19 cellular contexts compared by ENCODE assay signal in the genomic region with DNA sequence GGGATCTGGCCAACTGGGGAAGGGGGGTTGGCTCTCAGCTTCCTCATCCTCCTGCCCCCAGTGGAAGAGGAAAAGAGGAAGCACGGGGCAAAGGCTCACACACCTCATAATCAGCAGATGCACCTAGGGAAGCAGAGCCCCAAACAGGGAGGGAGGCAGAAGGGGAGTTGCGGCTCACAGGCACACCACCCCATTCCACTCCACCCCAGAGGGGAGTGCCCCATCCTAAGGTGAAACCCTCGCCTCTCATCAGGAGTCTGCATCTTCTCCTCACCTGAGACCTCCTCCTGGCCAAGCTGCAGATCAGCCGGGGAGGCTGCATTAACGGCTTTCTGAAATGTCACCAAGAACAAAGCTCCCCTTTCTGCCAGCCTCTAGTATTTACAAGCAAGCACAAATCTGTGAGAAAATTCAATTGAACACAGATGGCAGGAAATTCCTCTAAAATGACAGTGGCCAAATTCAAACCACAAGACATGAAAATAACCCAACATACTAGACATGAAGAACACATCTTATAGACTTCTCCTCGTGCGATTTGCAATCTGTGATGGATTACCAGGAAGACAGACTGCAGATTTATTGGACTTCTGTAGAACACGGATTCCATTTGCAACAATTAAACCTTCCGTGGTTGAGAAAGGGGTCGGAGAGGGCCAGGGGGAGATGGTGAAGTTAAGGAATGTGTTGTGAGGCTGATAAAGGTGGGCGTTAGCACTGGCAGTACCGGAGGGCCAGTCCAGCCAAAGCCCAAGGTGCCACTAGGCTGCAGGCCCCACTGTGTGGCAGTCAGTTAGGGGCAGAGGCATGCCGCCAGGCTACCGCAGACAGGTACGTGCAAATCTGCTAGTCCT.
DNase-seq lines count a peak whose midpoint lies in the region; ATAC-seq and TF ChIP-seq lines count a peak whose summit lies in the region.
"Had no signal": no experiment of that assay in that cellular context is flagged by ENCODE, and none has a peak within 500 bp of the region (broad histone marks: within the 10 kb centered on the region; RNA-seq: fewer than 3 reads in every experiment).

No MANE protein-coding gene starts in this region.

- H3K4me3 ChIP-seq in osteoblast (ENCODE audit: insufficient read depth, low read length) (no peak overlapping the region), endodermal cell (ENCODE audit: low read length) (no peak overlapping the region), coronary artery (no peak overlapping the region)
- H3K4me3 ChIP-seq: gastrocnemius medialis, skin epidermis, testis had no signal

- H3K4me3 Mint-ChIP-seq in endodermal cell, result no peak overlapping the region
- H3K4me3 Mint-ChIP-seq: activated CD4-positive, alpha-beta T cell treated with anti-CD3 and anti-CD28 coated beads, Interleukin-2, amount 10 ng/mL, durations not matched to agents 7 days and 5 days; naive B cell; T-helper 1 cell treated with Interleukin-12 subunit alpha and Interleukin-12 subunit beta and Interleukin-4 antibody, amounts not matched to agents 30 μg/mL and 1 μg/mL, for 36 hours had no signal

- H3K27me3 Mint-ChIP-seq in endodermal cell (ENCODE audit: insufficient read depth), result peaks cover 3% of the 10 kb centered on the region

- no peak overlapping the region for H2AFZ ChIP-seq in osteoblast (ENCODE audit: low read length)

- no peak overlapping the region for H3K27ac ChIP-seq in osteoblast (ENCODE audit: low read depth, low read length)
- H3K27ac ChIP-seq in endodermal cell (ENCODE audit: low read depth, low read length), result no peak overlapping the region
- no peak overlapping the region for H3K27ac ChIP-seq in coronary artery
- H3K27ac ChIP-seq: gastrocnemius medialis, testis had no signal

- peak overlapping the region; percentile 2 for H3K4me2 ChIP-seq in osteoblast (ENCODE audit: insufficient read depth, low read length)

- H4K20me1 ChIP-seq in osteoblast (ENCODE audit: insufficient read depth, low read length), result peaks cover 71% of the 10 kb centered on the region

- no peaks in the 10 kb centered on the region for H3K79me2 ChIP-seq in osteoblast (ENCODE audit: insufficient read depth, low read length)

- intact Hi-C loops in sciatic nerve (cut with DNase I), result no loop called here

- H3K4me1 ChIP-seq in osteoblast (ENCODE audit: insufficient read depth, low read length) (peaks cover 22% of the 10 kb centered on the region), endodermal cell (ENCODE audit: control insufficient read depth, insufficient read depth, low read length) (no peaks in the 10 kb centered on the region)
- H3K4me1 ChIP-seq: gastrocnemius medialis, testis had no signal

- DNase-seq in Daoy (ENCODE audit: low read depth), result peak; percentile 63
- peak; percentile 74 for DNase-seq in LHCN-M2 (ENCODE audit: low read depth)
- peak; percentile 87 for DNase-seq in dedifferentiated amniotic fluid mesenchymal stem cell (ENCODE audit: extremely low spot score)
- DNase-seq in osteoblast (ENCODE audit: insufficient read length, low spot score, missing footprints), result peak; percentile 85
- no peak for DNase-seq in sciatic nerve (ENCODE audit: low spot score)
- DNase-seq in endodermal cell, result no peak
- DNase-seq in coronary artery (ENCODE audit: low spot score), result no peak
- DNase-seq: activated CD4-positive, alpha-beta T cell treated with anti-CD3 and anti-CD28 coated beads, Interleukin-2, amount 10 ng/mL, durations not matched to agents 7 days and 5 days; activated effector memory CD4-positive, alpha-beta T cell treated with Interleukin-2 at 50 U/mL for 16 hours; Calu3; gastrocnemius medialis; kidney glomerular epithelial cell; MM.1S; naive B cell; NCI-H226; testis had no signal

- H3K9ac ChIP-seq in endodermal cell (ENCODE audit: extremely low read depth, low read length, poor library complexity, severe bottlenecking), result no peak overlapping the region

- H3K4me1 Mint-ChIP-seq in endodermal cell, result peaks cover 18% of the 10 kb centered on the region
- H3K4me1 Mint-ChIP-seq: activated CD4-positive, alpha-beta T cell treated with anti-CD3 and anti-CD28 coated beads, Interleukin-2, amount 10 ng/mL, durations not matched to agents 7 days and 5 days; naive B cell had no signal

- H3K9me3 ChIP-seq in osteoblast (ENCODE audit: low read depth, low read length), result no peaks in the 10 kb centered on the region
- H3K9me3 ChIP-seq in endodermal cell (ENCODE audit: control insufficient read depth, low read length), result no peaks in the 10 kb centered on the region
- H3K9me3 ChIP-seq: gastrocnemius medialis, testis had no signal

- H3K36me3 ChIP-seq in osteoblast (ENCODE audit: insufficient read depth, low read length) (no peaks in the 10 kb centered on the region), endodermal cell (ENCODE audit: control insufficient read depth, insufficient read depth, low read length) (no peaks in the 10 kb centered on the region)
- H3K36me3 ChIP-seq: gastrocnemius medialis had no signal

- 81 to 91% methylated on average over 8 to 15 of the region's 15 CpGs for WGBS in endodermal cell (ENCODE audit: insufficient coverage in 1 of 2, insufficient read length in 1 of 2), 2 experiments

- no peak overlapping the region for H3K27ac Mint-ChIP-seq in endodermal cell
- H3K27ac Mint-ChIP-seq: activated CD4-positive, alpha-beta T cell treated with anti-CD3 and anti-CD28 coated beads, Interleukin-2, amount 10 ng/mL, durations not matched to agents 7 days and 5 days; naive B cell; T-helper 1 cell treated with Interleukin-12 subunit alpha and Interleukin-12 subunit beta and Interleukin-4 antibody, amounts not matched to agents 30 μg/mL and 1 μg/mL, for 36 hours had no signal

- peaks cover 10% of the 10 kb centered on the region for H3K27me3 ChIP-seq in osteoblast (ENCODE audit: insufficient read depth, low read length)
- no peaks in the 10 kb centered on the region for H3K27me3 ChIP-seq in endodermal cell (ENCODE audit: control insufficient read depth, insufficient read depth, low read length, poor library complexity, severe bottlenecking)
- H3K27me3 ChIP-seq: gastrocnemius medialis, testis had no signal

- H3K36me3 Mint-ChIP-seq in endodermal cell (ENCODE audit: low read depth), result no peaks in the 10 kb centered on the region
- H3K36me3 Mint-ChIP-seq: naive B cell had no signal

- ATAC-seq in sciatic nerve (no peak), GM21381 (IDR thresholded peaks at IDR 0.05; ENCODE audit: unreplicated experiment) (no peak)
- ATAC-seq: gastrocnemius medialis had no signal

- no peaks in the 10 kb centered on the region for H3K9me3 Mint-ChIP-seq in endodermal cell
- H3K9me3 Mint-ChIP-seq: activated CD4-positive, alpha-beta T cell treated with anti-CD3 and anti-CD28 coated beads, Interleukin-2, amount 10 ng/mL, durations not matched to agents 7 days and 5 days; T-helper 1 cell treated with Interleukin-12 subunit alpha and Interleukin-12 subunit beta and Interleukin-4 antibody, amounts not matched to agents 30 μg/mL and 1 μg/mL, for 36 hours had no signal

- no peak for TF ChIP-seq CTCF in osteoblast (IDR thresholded peaks at IDR 0.05; ENCODE audit: extremely low read depth, low read depth, low read length)
- no peak for TF ChIP-seq CTCF in endodermal cell (conservative IDR thresholded peaks at IDR 0.05)
- TF ChIP-seq CTCF in coronary artery (IDR thresholded peaks at IDR 0.05), result no peak

Comparison
In these comparisons a context has a peak if more than half of its experiments do, and no peak if none do; other contexts are left out.
1. DNase-seq: peak in Daoy (single experiment), LHCN-M2 (single experiment), dedifferentiated amniotic fluid mesenchymal stem cell (single experiment) and osteoblast (single experiment); none in sciatic nerve (single experiment), endodermal cell (single experiment) and coronary artery (single experiment).